22 cellular contexts compared by ENCODE assay signal in genomic region chr4:45317276-45317675, GRCh38.
DNase-seq lines count a peak whose midpoint lies in the region; ATAC-seq and TF ChIP-seq lines count a peak whose summit lies in the region.
"Had no signal": no experiment of that assay in that cellular context is flagged by ENCODE, and none has a peak within 500 bp of the region (broad histone marks: within the 10 kb centered on the region; RNA-seq: fewer than 3 reads in every experiment).

No MANE protein-coding gene starts in this region.

- H3K36me3 Mint-ChIP-seq in stimulated activated naive B cell treated with anti-CD40 and anti-IgM and Interleukin-4, amounts not matched to agents 10 μg/mL and 1 μg/mL and 100 μg/mL, for 72 hours = no peaks in the 10 kb centered on the region
- H3K36me3 Mint-ChIP-seq: activated naive CD8-positive, alpha-beta T cell treated with anti-CD3 and anti-CD28 coated beads, Interleukin-2, amount 10 ng/mL, durations not matched to agents 7 days and 5 days; CD4-positive, CD25-positive, alpha-beta regulatory T cell had no signal

- no peaks in the 10 kb centered on the region for H3K27me3 ChIP-seq in left lung
- H3K27me3 ChIP-seq: neutrophil, sigmoid colon, upper lobe of left lung had no signal

- no peak overlapping the region for H3K27ac ChIP-seq in RWPE1
- no peak overlapping the region for H3K27ac ChIP-seq in left lung
- H3K27ac ChIP-seq: neutrophil, sigmoid colon, upper lobe of left lung had no signal

- no peaks in the 10 kb centered on the region for H3K27me3 Mint-ChIP-seq in stimulated activated naive B cell treated with anti-CD40 and anti-IgM and Interleukin-4, amounts not matched to agents 10 μg/mL and 1 μg/mL and 100 μg/mL, for 72 hours
- H3K27me3 Mint-ChIP-seq: activated naive CD8-positive, alpha-beta T cell treated with anti-CD3 and anti-CD28 coated beads, Interleukin-2, amount 10 ng/mL, durations not matched to agents 7 days and 5 days; activated T-helper 17 cell treated with anti-CD3 and anti-CD28 coated beads, Interleukin-2, amount 50 U/mL, for 72 hours; CD4-positive, CD25-positive, alpha-beta regulatory T cell; effector memory CD8-positive, alpha-beta T cell had no signal

- intact Hi-C loops in left lung (cut with DNase I) = no loop called here

- H3K4me1 Mint-ChIP-seq in stimulated activated naive B cell treated with anti-CD40 and anti-IgM and Interleukin-4, amounts not matched to agents 10 μg/mL and 1 μg/mL and 100 μg/mL, for 72 hours = no peaks in the 10 kb centered on the region
- H3K4me1 Mint-ChIP-seq: activated naive CD8-positive, alpha-beta T cell treated with anti-CD3 and anti-CD28 coated beads, Interleukin-2, amount 10 ng/mL, durations not matched to agents 7 days and 5 days; activated T-helper 17 cell treated with anti-CD3 and anti-CD28 coated beads, Interleukin-2, amount 50 U/mL, for 72 hours; CD4-positive, CD25-positive, alpha-beta regulatory T cell had no signal

- no peaks in the 10 kb centered on the region for H3K36me3 ChIP-seq in left lung
- H3K36me3 ChIP-seq: neutrophil, sigmoid colon, upper lobe of left lung had no signal

- no peak overlapping the region for H3K27ac Mint-ChIP-seq in stimulated activated naive B cell treated with anti-CD40 and anti-IgM and Interleukin-4, amounts not matched to agents 10 μg/mL and 1 μg/mL and 100 μg/mL, for 72 hours
- H3K27ac Mint-ChIP-seq: activated naive CD8-positive, alpha-beta T cell treated with anti-CD3 and anti-CD28 coated beads, Interleukin-2, amount 10 ng/mL, durations not matched to agents 7 days and 5 days; activated T-helper 17 cell treated with anti-CD3 and anti-CD28 coated beads, Interleukin-2, amount 50 U/mL, for 72 hours; CD4-positive, CD25-positive, alpha-beta regulatory T cell; effector memory CD8-positive, alpha-beta T cell had no signal

- CTCF ChIA-PET in RWPE1 (lab: Yijun Ruan, JAX) = no interaction called here

- no peak overlapping the region for H3K4me3 ChIP-seq in epithelial cell of esophagus (ENCODE audit: low read length)
- H3K4me3 ChIP-seq in left lung = no peak overlapping the region
- H3K4me3 ChIP-seq: sigmoid colon, upper lobe of left lung had no signal

- ATAC-seq in left lung = peak; percentile 47
- ATAC-seq in GM19467 (IDR thresholded peaks at IDR 0.05; ENCODE audit: unreplicated experiment) = no peak
- no peak for ATAC-seq in stimulated activated naive B cell treated with anti-CD40 and anti-IgM and Interleukin-4, amounts not matched to agents 10 μg/mL and 1 μg/mL and 100 μg/mL, for 72 hours (replicated peaks)
- ATAC-seq: activated T-helper 17 cell treated with anti-CD3 and anti-CD28 coated beads, Interleukin-2, amount 50 U/mL, for 72 hours; effector memory CD8-positive, alpha-beta T cell; left colon had no signal

- peaks cover 3% of the 10 kb centered on the region in 2 donors for H3K9me3 Mint-ChIP-seq in stimulated activated naive B cell treated with anti-CD40 and anti-IgM and Interleukin-4, amounts not matched to agents 10 μg/mL and 1 μg/mL and 100 μg/mL, for 72 hours

- TF ChIP-seq CTCF in RWPE1 (conservative IDR thresholded peaks at IDR 0.05; ENCODE audit: low read depth) = no peak
- TF ChIP-seq CTCF in epithelial cell of esophagus (IDR thresholded peaks at IDR 0.05; ENCODE audit: insufficient read depth, low read depth, low read length, missing control alignments) = no peak
- TF ChIP-seq CTCF in left lung (IDR thresholded peaks at IDR 0.05) = no peak

- no peaks in the 10 kb centered on the region for H3K4me1 ChIP-seq in left lung
- H3K4me1 ChIP-seq: sigmoid colon, upper lobe of left lung had no signal

- no peak overlapping the region for H3K4me3 Mint-ChIP-seq in stimulated activated naive B cell treated with anti-CD40 and anti-IgM and Interleukin-4, amounts not matched to agents 10 μg/mL and 1 μg/mL and 100 μg/mL, for 72 hours
- H3K4me3 Mint-ChIP-seq: activated naive CD8-positive, alpha-beta T cell treated with anti-CD3 and anti-CD28 coated beads, Interleukin-2, amount 10 ng/mL, durations not matched to agents 7 days and 5 days; activated T-helper 17 cell treated with anti-CD3 and anti-CD28 coated beads, Interleukin-2, amount 50 U/mL, for 72 hours; CD4-positive, CD25-positive, alpha-beta regulatory T cell; effector memory CD8-positive, alpha-beta T cell had no signal

- peak; percentile 26 for DNase-seq in HS-5 (ENCODE audit: low read depth)
- DNase-seq in RWPE1 (ENCODE audit: low spot score) = peak; percentile 4
- peak; percentile 2 for DNase-seq in epithelial cell of esophagus (ENCODE audit: low read depth)
- DNase-seq in left lung = no peak
- DNase-seq in T-helper 1 cell = no peak
- DNase-seq in stimulated activated naive B cell treated with anti-CD40 and anti-IgM and Interleukin-4, amounts not matched to agents 10 μg/mL and 1 μg/mL and 100 μg/mL, for 72 hours = no peak
- DNase-seq in activated CD4-positive, alpha-beta T cell treated with anti-CD3 and anti-CD28 coated beads, Interleukin-2, amount 50 U/mL, for 4 hours = no peak
- DNase-seq: activated CD4-positive, alpha-beta T cell treated with anti-CD3 and anti-CD28 coated beads for 1 hour; activated naive CD8-positive, alpha-beta T cell treated with anti-CD3 and anti-CD28 coated beads, Interleukin-2, amount 10 ng/mL, durations not matched to agents 7 days and 5 days; CD4-positive, CD25-positive, alpha-beta regulatory T cell; central memory CD4-positive, alpha-beta T cell; DMS79; effector memory CD8-positive, alpha-beta T cell; left colon; NCI-H2081; NCI-H526; sigmoid colon; stimulated activated CD4-positive, alpha-beta T cell treated with anti-CD3 and anti-CD28 coated beads, Interleukin-2, amount 100 ng/mL, for 24 hours; upper lobe of left lung had no signal

- POLR2A ChIA-PET in RWPE1 (lab: Yijun Ruan, JAX; ENCODE audit: low non-redundant PET) = no interaction called here

- no peaks in the 10 kb centered on the region for H3K9me3 ChIP-seq in left lung
- H3K9me3 ChIP-seq: neutrophil, sigmoid colon, upper lobe of left lung had no signal

Comparison
In these comparisons a context has a peak if more than half of its experiments do, and no peak if none do; other contexts are left out.
1. DNase-seq: peak in HS-5 (single experiment), RWPE1 (single experiment) and epithelial cell of esophagus (single experiment); none in left lung (0 of 2), T-helper 1 cell (0 of 5), stimulated activated naive B cell treated with anti-CD40 and anti-IgM and Interleukin-4, amounts not matched to agents 10 μg/mL and 1 μg/mL and 100 μg/mL, for 72 hours (single experiment) and activated CD4-positive, alpha-beta T cell treated with anti-CD3 and anti-CD28 coated beads, Interleukin-2, amount 50 U/mL, for 4 hours (0 of 2).